Comparison of ENCODE assay signal across 24 cellular contexts in genomic region chr21:27823652-27824201, GRCh38.
"Had no signal": no experiment of that assay in that cellular context is flagged by ENCODE, and none has a peak within 500 bp of the region (broad histone marks: within the 10 kb centered on the region; RNA-seq: fewer than 3 reads in every experiment).

No MANE protein-coding gene starts in this region.

- H3K4me3 ChIP-seq: left ventricle myocardium inferior, lung, ovary, right atrium auricular region, skin epidermis, stomach, testis, thyroid gland, transverse colon, upper lobe of left lung, vagina had no signal

- H3K4me3 Mint-ChIP-seq: immature natural killer cell; natural killer cell; stimulated activated naive B cell treated with anti-CD40 and anti-IgM and Interleukin-4, amounts not matched to agents 10 μg/mL and 1 μg/mL and 100 μg/mL, for 72 hours had no signal

- H3K9me3 ChIP-seq: left ventricle myocardium inferior, ovary, right atrium auricular region, stomach, testis, thyroid gland, transverse colon, upper lobe of left lung, vagina had no signal

- H3K27ac ChIP-seq: left ventricle myocardium inferior, ovary, right atrium auricular region, skin epidermis, stomach, testis, thyroid gland, transverse colon, upper lobe of left lung, vagina had no signal

- H3K36me3 ChIP-seq: left ventricle myocardium inferior, ovary, right atrium auricular region, stomach, thyroid gland, transverse colon, upper lobe of left lung, vagina had no signal

- H3K27me3 Mint-ChIP-seq: naive B cell; progenitor cell of endocrine pancreas; stimulated activated naive B cell treated with anti-CD40 and anti-IgM and Interleukin-4, amounts not matched to agents 10 μg/mL and 1 μg/mL and 100 μg/mL, for 72 hours had no signal

- H3K36me3 Mint-ChIP-seq: immature natural killer cell; naive B cell; natural killer cell; stimulated activated naive B cell treated with anti-CD40 and anti-IgM and Interleukin-4, amounts not matched to agents 10 μg/mL and 1 μg/mL and 100 μg/mL, for 72 hours had no signal

- H3K4me1 ChIP-seq: testis, thyroid gland, upper lobe of left lung had no signal

- H3K27me3 ChIP-seq: ovary, right atrium auricular region, stomach, testis, thyroid gland, transverse colon, upper lobe of left lung, vagina had no signal

- H3K27ac Mint-ChIP-seq: immature natural killer cell; naive B cell; natural killer cell; progenitor cell of endocrine pancreas; stimulated activated naive B cell treated with anti-CD40 and anti-IgM and Interleukin-4, amounts not matched to agents 10 μg/mL and 1 μg/mL and 100 μg/mL, for 72 hours had no signal

- DNase-seq: hypothalamus; immature natural killer cell; islet precursor cell; left ventricle myocardium inferior; naive B cell; natural killer cell; ovary; stimulated activated CD4-positive, alpha-beta T cell treated with anti-CD3 and anti-CD28 coated beads, Interleukin-12 subunit alpha, Interleukin-12 subunit beta, amount 100 ng/mL, for 4 hours; stimulated activated CD4-positive, alpha-beta T cell treated with anti-CD3 and anti-CD28 coated beads, Interleukin-15, amount 100 ng/mL, for 24 hours; stimulated activated CD4-positive, alpha-beta T cell treated with anti-CD3 and anti-CD28 coated beads, Interleukin-2, amount 100 ng/mL, for 24 hours; stimulated activated CD4-positive, alpha-beta T cell treated with anti-CD3 and anti-CD28 coated beads, Interleukin-4, amount 100 ng/mL, for 1 hour; stimulated activated naive B cell treated with anti-CD40 and anti-IgM and Interleukin-4, amounts not matched to agents 10 μg/mL and 1 μg/mL and 100 μg/mL, for 72 hours; stimulated activated naive CD8-positive, alpha-beta T cell treated with anti-CD3 and anti-CD28 coated beads, Interleukin-15, Interleukin-2, amounts not matched to agents 100 U/mL and 50 U/mL, for 24 hours; stomach; testis; thyroid gland; transverse colon; upper lobe of left lung had no signal

- H3K4me1 Mint-ChIP-seq: immature natural killer cell; naive B cell; natural killer cell; stimulated activated naive B cell treated with anti-CD40 and anti-IgM and Interleukin-4, amounts not matched to agents 10 μg/mL and 1 μg/mL and 100 μg/mL, for 72 hours had no signal

- ATAC-seq: natural killer cell; sciatic nerve; stimulated activated naive B cell treated with anti-CD40 and anti-IgM and Interleukin-4, amounts not matched to agents 10 μg/mL and 1 μg/mL and 100 μg/mL, for 72 hours; stimulated activated naive CD8-positive, alpha-beta T cell treated with anti-CD3 and anti-CD28 coated beads, Interleukin-15, Interleukin-2, amounts not matched to agents 100 U/mL and 50 U/mL, for 24 hours had no signal
